Comparison of ENCODE assay signal across 1 cellular context in genomic region chr6:29323332-29323731, GRCh38. TPM values are rescaled to one million over a fixed set of nuclear protein-coding genes. Genes with fewer than 3 reads are reported as not detected.
"Had no signal": no experiment of that assay in that cellular context is flagged by ENCODE, and none has a peak within 500 bp of the region (broad histone marks: within the 10 kb centered on the region; RNA-seq: fewer than 3 reads in every experiment).

No MANE protein-coding gene starts in this region.

RNA-seq across cellular contexts. Expression of gene OR14J1, which starts 21.8 kb away (rescaled TPM):
- total RNA-seq: G401 had no signal

RNA-seq across cellular contexts. Expression of gene OR5V1, which starts 45.3 kb away (rescaled TPM):
- total RNA-seq: G401 had no signal

RNA-seq across cellular contexts. Expression of gene OR12D3, which starts 51.8 kb away (rescaled TPM):
- total RNA-seq: G401 had no signal
